ENCODE assay signal across 11 cellular contexts in the genomic region with DNA sequence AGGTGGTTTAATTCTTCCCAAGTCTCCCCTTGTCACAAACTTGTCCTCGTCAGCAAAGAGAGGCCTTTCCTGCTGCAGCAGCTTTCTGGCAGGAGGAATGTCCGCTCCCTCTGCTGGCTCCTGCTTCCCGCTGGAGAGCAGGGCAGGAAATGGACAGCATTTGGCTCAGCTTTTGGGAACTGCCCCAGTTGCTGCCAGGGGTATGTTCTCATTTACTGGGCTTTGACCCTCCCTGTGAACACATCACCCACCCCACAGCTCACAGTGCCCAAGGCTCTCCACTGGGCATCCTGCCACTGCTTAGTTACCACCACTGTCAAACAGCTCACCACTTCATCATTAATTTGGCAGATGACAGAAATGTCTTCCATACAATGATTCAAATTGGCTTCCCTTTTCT.
DNase-seq lines count a peak whose midpoint lies in the region; ATAC-seq and TF ChIP-seq lines count a peak whose summit lies in the region.
"Had no signal": no experiment of that assay in that cellular context is flagged by ENCODE, and none has a peak within 500 bp of the region (broad histone marks: within the 10 kb centered on the region; RNA-seq: fewer than 3 reads in every experiment).

No MANE protein-coding gene starts in this region.

- H3K4me1 Mint-ChIP-seq in CD8-positive, alpha-beta T cell (ENCODE audit: low read depth) = peaks cover 52% of the 10 kb centered on the region
- peaks cover 44% of the 10 kb centered on the region for H3K4me1 Mint-ChIP-seq in activated naive CD8-positive, alpha-beta T cell treated with anti-CD3 and anti-CD28 coated beads, Interleukin-2, amount 10 ng/mL, durations not matched to agents 7 days and 5 days
- H3K4me1 Mint-ChIP-seq in naive thymus-derived CD8-positive, alpha-beta T cell = peaks cover 34 to 82% (median 52%) of the 10 kb centered on the region in 4 donors

- no peaks in the 10 kb centered on the region for H3K36me3 ChIP-seq in CD8-positive, alpha-beta T cell (ENCODE audit: insufficient read depth, low read length)
- H3K36me3 ChIP-seq in parathyroid adenoma (ENCODE audit: control insufficient read depth, insufficient read depth, low read length) = no peaks in the 10 kb centered on the region

- CTCF ChIA-PET in CD8-positive, alpha-beta T cell (lab: Charles Lee) = interaction anchor here (1.3 to 2.0 kb wide), 2 partner anchors 10 to 214 kb away, joined by 6 read pairs; no protein-coding TSS in a partner anchor

- no peak overlapping the region for H3K4me3 ChIP-seq in CD8-positive, alpha-beta T cell (ENCODE audit: low read depth, low read length)
- no peak overlapping the region for H3K4me3 ChIP-seq in parathyroid adenoma (ENCODE audit: low read depth, low read length)

- H3K9me3 Mint-ChIP-seq in CD8-positive, alpha-beta T cell = no peaks in the 10 kb centered on the region
- no peaks in the 10 kb centered on the region for H3K9me3 Mint-ChIP-seq in activated naive CD8-positive, alpha-beta T cell treated with anti-CD3 and anti-CD28 coated beads, Interleukin-2, amount 10 ng/mL, durations not matched to agents 7 days and 5 days
- no peaks in the 10 kb centered on the region for H3K9me3 Mint-ChIP-seq in naive thymus-derived CD8-positive, alpha-beta T cell

- H3K27me3 Mint-ChIP-seq in CD8-positive, alpha-beta T cell (ENCODE audit: low read depth) = no peaks in the 10 kb centered on the region
- no peaks in the 10 kb centered on the region for H3K27me3 Mint-ChIP-seq in activated naive CD8-positive, alpha-beta T cell treated with anti-CD3 and anti-CD28 coated beads, Interleukin-2, amount 10 ng/mL, durations not matched to agents 7 days and 5 days
- no peaks in the 10 kb centered on the region for H3K27me3 Mint-ChIP-seq in naive thymus-derived CD8-positive, alpha-beta T cell

- ATAC-seq in CD8-positive, alpha-beta T cell = no peak
- no peak for ATAC-seq in activated naive CD8-positive, alpha-beta T cell treated with anti-CD3 and anti-CD28 coated beads, Interleukin-2, amount 10 ng/mL, durations not matched to agents 7 days and 5 days (ENCODE audit: low read depth)
- ATAC-seq in Right ventricle myocardium superior (ENCODE audit: poor library complexity) (peak; percentile 54), GM19351 (IDR thresholded peaks at IDR 0.05; ENCODE audit: unreplicated experiment) (no peak)
- no peak for ATAC-seq in naive thymus-derived CD8-positive, alpha-beta T cell

- H3K79me2 ChIP-seq in parathyroid adenoma = peaks cover 3% of the 10 kb centered on the region

- H3K27me3 ChIP-seq in CD8-positive, alpha-beta T cell (ENCODE audit: insufficient read depth, low read length) = no peaks in the 10 kb centered on the region
- H3K27me3 ChIP-seq in parathyroid adenoma (ENCODE audit: control insufficient read depth, insufficient read depth, low read length) = no peaks in the 10 kb centered on the region

- H3K4me2 ChIP-seq in parathyroid adenoma (ENCODE audit: low read length) = no peak overlapping the region

- POLR2A ChIA-PET in CD8-positive, alpha-beta T cell (lab: Charles Lee) = interaction anchor here (1.8 kb wide), 1 partner anchor 10 kb away, joined by 6 read pairs; no protein-coding TSS in a partner anchor
- POLR2A ChIA-PET in activated naive CD8-positive, alpha-beta T cell treated with anti-CD3 and anti-CD28 coated beads, Interleukin-2, amount 10 ng/mL, durations not matched to agents 7 days and 5 days (lab: Charles Lee) = interaction anchor here (2.4 to 2.6 kb wide), 2 partner anchors 10 kb away, joined by 10 to 11 read pairs; no protein-coding TSS in a partner anchor
- POLR2A ChIA-PET in naive thymus-derived CD8-positive, alpha-beta T cell (lab: Charles Lee) = no interaction called here

- H3K9ac ChIP-seq in parathyroid adenoma = no peak overlapping the region

- H3K27ac ChIP-seq in CD8-positive, alpha-beta T cell (ENCODE audit: low read depth, low read length) = no peak overlapping the region
- peak overlapping the region; percentile 64 for H3K27ac ChIP-seq in parathyroid adenoma
- H3K27ac ChIP-seq: HL-60 had no signal

- H3K4me1 ChIP-seq in CD8-positive, alpha-beta T cell (ENCODE audit: insufficient read depth, low read length) = peaks cover 35% of the 10 kb centered on the region
- H3K4me1 ChIP-seq in parathyroid adenoma = no peaks in the 10 kb centered on the region

- peak overlapping the region; percentile 52 for H3K27ac Mint-ChIP-seq in CD8-positive, alpha-beta T cell
- H3K27ac Mint-ChIP-seq in activated naive CD8-positive, alpha-beta T cell treated with anti-CD3 and anti-CD28 coated beads, Interleukin-2, amount 10 ng/mL, durations not matched to agents 7 days and 5 days = peak overlapping the region; percentile 75
- peak overlapping the region in 5 of 10 donors; percentile 13 to 63 (median 52) for H3K27ac Mint-ChIP-seq in naive thymus-derived CD8-positive, alpha-beta T cell

- no peak for TF ChIP-seq CTCF in CD8-positive, alpha-beta T cell (IDR thresholded peaks at IDR 0.05)
- TF ChIP-seq CTCF in parathyroid adenoma (IDR thresholded peaks at IDR 0.05) = no peak

- DNase-seq in CD8-positive, alpha-beta T cell = no peak
- no peak for DNase-seq in activated naive CD8-positive, alpha-beta T cell treated with anti-CD3 and anti-CD28 coated beads, Interleukin-2, amount 10 ng/mL, durations not matched to agents 7 days and 5 days
- DNase-seq in Right ventricle myocardium superior (peak; percentile 82), AML-193 (lab: John Stamatoyannopoulos, UW) (no peak), NCI-H82 (lab: John Stamatoyannopoulos, UW) (no peak)
- DNase-seq in naive thymus-derived CD8-positive, alpha-beta T cell = no peak
- DNase-seq: effector CD8-positive, alpha-beta T cell; SHP77 treated with DMSO at 0.1 percent for 48 hours had no signal

- H3K4me3 Mint-ChIP-seq in CD8-positive, alpha-beta T cell = no peak overlapping the region
- H3K4me3 Mint-ChIP-seq in activated naive CD8-positive, alpha-beta T cell treated with anti-CD3 and anti-CD28 coated beads, Interleukin-2, amount 10 ng/mL, durations not matched to agents 7 days and 5 days = no peak overlapping the region
- H3K4me3 Mint-ChIP-seq in naive thymus-derived CD8-positive, alpha-beta T cell = peak overlapping the region in 1 of 10 donors; percentile 14

- intact Hi-C loops in CD8-positive, alpha-beta T cell (cut with DNase I, micrococcal nuclease) = loop anchor here in 1 of 2 experiments (5.0 kb wide), 2 partner anchors 37 to 127 kb away; no protein-coding TSS in a partner anchor
- intact Hi-C loops in Right ventricle myocardium superior (cut with DNase I) = loop anchor here (10.0 kb wide), 3 partner anchors 79 to 151 kb away; partner anchors contain the start of gene SSBP3

- no peaks in the 10 kb centered on the region for H3K9me3 ChIP-seq in CD8-positive, alpha-beta T cell (ENCODE audit: low read length)
- H3K9me3 ChIP-seq in parathyroid adenoma (ENCODE audit: control insufficient read depth, low read length) = no peaks in the 10 kb centered on the region

- H3K36me3 Mint-ChIP-seq in CD8-positive, alpha-beta T cell = peaks cover 22% of the 10 kb centered on the region
- H3K36me3 Mint-ChIP-seq in activated naive CD8-positive, alpha-beta T cell treated with anti-CD3 and anti-CD28 coated beads, Interleukin-2, amount 10 ng/mL, durations not matched to agents 7 days and 5 days = peaks cover 15% of the 10 kb centered on the region
- H3K36me3 Mint-ChIP-seq in naive thymus-derived CD8-positive, alpha-beta T cell = peaks cover 0 to 10% (median 9%) of the 10 kb centered on the region in 3 donors

- H2AFZ ChIP-seq in parathyroid adenoma = no peak overlapping the region
